9 cellular contexts compared by ENCODE assay signal in the genomic region with DNA sequence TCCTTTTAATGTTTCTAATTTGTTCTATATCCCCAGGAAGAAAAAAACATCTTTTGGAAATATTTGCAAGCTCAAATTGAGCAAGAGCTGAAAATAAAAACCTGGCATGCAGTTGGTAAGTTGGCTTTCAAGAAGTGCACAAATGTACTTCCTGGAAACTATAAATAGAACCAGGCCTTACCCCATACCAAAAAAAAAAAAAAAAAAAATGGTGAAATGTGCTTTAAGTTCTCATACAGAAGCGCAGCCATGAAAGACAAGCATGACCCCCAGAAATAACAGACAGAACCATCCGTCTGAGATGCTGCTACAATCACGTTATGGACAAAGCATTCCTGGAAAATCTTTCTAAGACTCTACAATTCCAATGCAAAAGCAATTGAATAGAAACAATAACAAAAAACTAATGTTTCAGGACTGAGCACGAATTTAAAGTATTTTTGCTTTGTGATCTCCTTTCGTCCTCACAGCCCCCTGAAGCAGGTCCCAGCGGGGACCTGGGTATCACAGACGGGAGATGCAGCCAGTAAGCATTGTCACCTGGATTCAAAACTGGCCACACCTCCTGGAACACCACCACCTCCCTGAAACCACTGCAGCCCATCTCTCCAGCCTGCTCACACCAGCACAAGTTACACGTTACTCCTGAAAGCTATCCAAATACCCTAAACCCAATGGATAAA.
DNase-seq lines count a peak whose midpoint lies in the region; ATAC-seq lines count a peak whose summit lies in the region.
"Had no signal": no experiment of that assay in that cellular context is flagged by ENCODE, and none has a peak within 500 bp of the region (broad histone marks: within the 10 kb centered on the region; RNA-seq: fewer than 3 reads in every experiment).

No MANE protein-coding gene starts in this region.

- peak overlapping the region in 8 of 9 donors; percentile 62 to 93 (median 91) for H3K27ac Mint-ChIP-seq in naive thymus-derived CD4-positive, alpha-beta T cell
- H3K27ac Mint-ChIP-seq: activated T-helper 1 cell treated with anti-CD3 and anti-CD28 coated beads, Interleukin-12 subunit alpha, Interleukin-12 subunit beta, Interleukin-2, Interleukin-4 antibody, amounts not matched to agents 30 ng/mL and 10 ng/mL and 1 ng/mL, durations not matched to agents 14 hours and 24 hours and 36 hours had no signal

- H3K36me3 ChIP-seq in naive thymus-derived CD4-positive, alpha-beta T cell (ENCODE audit: control insufficient read depth in 2 of 3, insufficient read depth in 3 of 3, low read length in 3 of 3) = no peaks in the 10 kb centered on the region

- H3K4me3 Mint-ChIP-seq in naive thymus-derived CD4-positive, alpha-beta T cell = peak overlapping the region; percentile 53 to 87 (median 76)
- H3K4me3 Mint-ChIP-seq: activated T-helper 1 cell treated with anti-CD3 and anti-CD28 coated beads, Interleukin-12 subunit alpha, Interleukin-12 subunit beta, Interleukin-2, Interleukin-4 antibody, amounts not matched to agents 30 ng/mL and 10 ng/mL and 1 ng/mL, durations not matched to agents 14 hours and 24 hours and 36 hours had no signal

- H3K9me3 Mint-ChIP-seq in naive thymus-derived CD4-positive, alpha-beta T cell = peaks cover 0 to 6% (median 0%) of the 10 kb centered on the region in 11 donors
- H3K9me3 Mint-ChIP-seq: activated T-helper 1 cell treated with anti-CD3 and anti-CD28 coated beads, Interleukin-12 subunit alpha, Interleukin-12 subunit beta, Interleukin-2, Interleukin-4 antibody, amounts not matched to agents 30 ng/mL and 10 ng/mL and 1 ng/mL, durations not matched to agents 14 hours and 24 hours and 36 hours had no signal

- H3K36me3 Mint-ChIP-seq in naive thymus-derived CD4-positive, alpha-beta T cell = peaks cover 0 to 21% (median 0%) of the 10 kb centered on the region in 5 donors

- no peaks in the 10 kb centered on the region for H3K9me3 ChIP-seq in naive thymus-derived CD4-positive, alpha-beta T cell (ENCODE audit: control insufficient read depth in 2 of 3, low read length in 3 of 3)

- H3K4me3 ChIP-seq in naive thymus-derived CD4-positive, alpha-beta T cell (ENCODE audit: low read length) = peak overlapping the region; percentile 16

- H3K27ac ChIP-seq in cingulate gyrus (ENCODE audit: low read depth, low read length) = peak overlapping the region; percentile 91
- H3K27ac ChIP-seq in naive thymus-derived CD4-positive, alpha-beta T cell (ENCODE audit: low read depth, low read length) = peak overlapping the region; percentile 25

- peaks cover 63 to 87% (median 79%) of the 10 kb centered on the region in 7 donors for H3K4me1 Mint-ChIP-seq in naive thymus-derived CD4-positive, alpha-beta T cell

- POLR2A ChIA-PET in naive thymus-derived CD4-positive, alpha-beta T cell (lab: Charles Lee) = interaction anchor here (0.6 to 1.7 kb wide), 6 partner anchors 9 to 1495 kb away, joined by 3 to 7 read pairs (median 4); no protein-coding TSS in a partner anchor

- CTCF ChIA-PET in naive thymus-derived CD4-positive, alpha-beta T cell (lab: Charles Lee) = interaction anchor here (0.7 kb wide), 1 partner anchor 13 kb away, joined by 3 read pairs; no protein-coding TSS in a partner anchor

- no peaks in the 10 kb centered on the region for H3K27me3 ChIP-seq in naive thymus-derived CD4-positive, alpha-beta T cell (ENCODE audit: control insufficient read depth in 2 of 2, insufficient read depth in 2 of 2, low read length in 2 of 2)

- peak; percentile 61 for ATAC-seq in naive thymus-derived CD4-positive, alpha-beta T cell
- ATAC-seq in HG03280 (IDR thresholded peaks at IDR 0.05; ENCODE audit: unreplicated experiment) (no peak), GM21737 (IDR thresholded peaks at IDR 0.05; ENCODE audit: unreplicated experiment) (no peak)

- intact Hi-C loops in naive thymus-derived CD4-positive, alpha-beta T cell (cut with micrococcal nuclease) = loop anchor here in 1 of 2 donors (1.0 kb wide), 1 partner anchor 8 kb away; no protein-coding TSS in a partner anchor

- H3K4me1 ChIP-seq in naive thymus-derived CD4-positive, alpha-beta T cell (ENCODE audit: control insufficient read depth in 2 of 2, insufficient read depth in 2 of 2, low read length in 2 of 2) = peaks cover 8 to 55% of the 10 kb centered on the region in 2 donors

- no peaks in the 10 kb centered on the region for H3K27me3 Mint-ChIP-seq in naive thymus-derived CD4-positive, alpha-beta T cell

- DNase-seq in AG08395 (ENCODE audit: low spot score) (peak; percentile 40), NAMALWA (ENCODE audit: low spot score) (peak; percentile 19), foreskin melanocyte (no peak), putamen (ENCODE audit: low spot score) (no peak)
- peak in 4 of 9 donors; percentile 20 to 37 (median 30) for DNase-seq in naive thymus-derived CD4-positive, alpha-beta T cell

Comparison
In these comparisons a context has a peak if more than half of its experiments do, and no peak if none do; other contexts are left out.
1. DNase-seq: peak in AG08395 (single experiment) and NAMALWA (single experiment); none in foreskin melanocyte (single experiment) and putamen (single experiment).